14 cellular contexts compared by ENCODE assay signal in the genomic region with DNA sequence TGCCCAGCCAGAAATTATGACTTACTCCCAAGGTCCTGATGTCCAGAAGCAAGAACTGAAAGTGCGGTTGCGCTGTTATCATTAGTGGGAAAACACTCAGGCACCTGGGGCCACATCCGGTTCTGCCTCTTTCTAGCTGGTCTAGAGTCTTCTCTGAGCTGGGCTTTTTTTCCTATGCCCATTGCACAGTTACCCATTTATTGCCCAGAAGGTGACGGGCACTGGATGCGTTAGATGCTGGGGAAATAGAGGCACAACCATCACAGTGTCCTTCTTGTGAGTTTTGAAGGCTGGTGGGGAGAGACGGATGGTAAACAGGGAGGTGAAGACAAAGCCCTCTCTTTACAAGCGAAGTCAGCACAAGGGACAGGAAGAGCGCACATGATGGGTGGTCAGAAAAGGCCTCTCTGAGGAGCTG. TPM values are rescaled to one million over a fixed set of nuclear protein-coding genes. Genes with fewer than 3 reads are reported as not detected.
DNase-seq lines count a peak whose midpoint lies in the region; ATAC-seq, FAIRE-seq and TF ChIP-seq lines count a peak whose summit lies in the region.
"Had no signal": no experiment of that assay in that cellular context is flagged by ENCODE, and none has a peak within 500 bp of the region (broad histone marks: within the 10 kb centered on the region; RNA-seq: fewer than 3 reads in every experiment).

No MANE protein-coding gene starts in this region.

- H3K9me3 ChIP-seq in right lobe of liver, result no peaks in the 10 kb centered on the region

- H3K4me3 ChIP-seq in NB4 (ENCODE audit: low read depth, low read length) (no peak overlapping the region), right lobe of liver (no peak overlapping the region)

- H3K9me3 Mint-ChIP-seq in natural killer cell treated with Interleukin-12 subunit alpha and Interleukin-12 subunit beta and Interleukin-15 and Interleukin-18, amount 100 ng/mL, for 72 hours, result no peaks in the 10 kb centered on the region

- intact Hi-C loops in right lobe of liver (cut with DNase I), result no loop called here

- H3K27ac ChIP-seq in foreskin keratinocyte, result no peak overlapping the region
- no peak overlapping the region for H3K27ac ChIP-seq in right lobe of liver
- H3K27ac ChIP-seq: C4-2B, VCaP had no signal

- H3K36me3 ChIP-seq in right lobe of liver, result no peaks in the 10 kb centered on the region

- DNase-seq in GM12891 (ENCODE audit: insufficient read length, low spot score) (no peak), NB4 (ENCODE audit: low read depth) (peak; percentile 6), foreskin keratinocyte (no peak), right lobe of liver (no peak), HuH-7.5 (ENCODE audit: low spot score) (no peak)
- no peak for DNase-seq in natural killer cell treated with Interleukin-12 subunit alpha and Interleukin-12 subunit beta and Interleukin-15 and Interleukin-18, amount 100 ng/mL, for 72 hours (ENCODE audit: low spot score)
- DNase-seq: EL; NCI-H2107; stimulated activated CD4-positive, alpha-beta T cell treated with anti-CD3 and anti-CD28 coated beads, Interleukin-4, amount 100 ng/mL, for 4 hours; stimulated activated naive CD8-positive, alpha-beta T cell treated with anti-CD3 and anti-CD28 coated beads, Interleukin-15, Interleukin-2, amounts not matched to agents 100 U/mL and 50 U/mL, for 24 hours had no signal

- ATAC-seq in GM21529 (IDR thresholded peaks at IDR 0.05; ENCODE audit: unreplicated experiment), result peak; percentile 20
- ATAC-seq in natural killer cell treated with Interleukin-12 subunit alpha and Interleukin-12 subunit beta and Interleukin-15 and Interleukin-18, amount 100 ng/mL, for 72 hours, result no peak
- ATAC-seq in foreskin keratinocyte, result no peak
- no peak for ATAC-seq in right lobe of liver
- ATAC-seq: SK-N-SH treated with all-trans-retinoic acid at 6 μM for 48 hours; stimulated activated naive CD8-positive, alpha-beta T cell treated with anti-CD3 and anti-CD28 coated beads, Interleukin-15, Interleukin-2, amounts not matched to agents 100 U/mL and 50 U/mL, for 24 hours had no signal

- peak overlapping the region; percentile 82 for H3K4me3 Mint-ChIP-seq in natural killer cell treated with Interleukin-12 subunit alpha and Interleukin-12 subunit beta and Interleukin-15 and Interleukin-18, amount 100 ng/mL, for 72 hours

- peak overlapping the region; percentile 86 to 93 for H3K27ac Mint-ChIP-seq in natural killer cell treated with Interleukin-12 subunit alpha and Interleukin-12 subunit beta and Interleukin-15 and Interleukin-18, amount 100 ng/mL, for 72 hours

- no peak; the same call in 1 of the 2 replicates for TF ChIP-seq POLR2A in GM12891 (IDR thresholded peaks at IDR 0.05; ENCODE audit: low read depth, low read length)
- no peak for TF ChIP-seq POLR2A in NB4 (IDR thresholded peaks at IDR 0.05; ENCODE audit: extremely low read depth, insufficient read length)
- TF ChIP-seq POLR2A in right lobe of liver (IDR thresholded peaks at IDR 0.05), result no peak

- H3K4me1 Mint-ChIP-seq in natural killer cell treated with Interleukin-12 subunit alpha and Interleukin-12 subunit beta and Interleukin-15 and Interleukin-18, amount 100 ng/mL, for 72 hours (ENCODE audit: low read depth in 2 of 2), result peaks cover 66 to 70% of the 10 kb centered on the region in 2 donors

- no peak for TF ChIP-seq CTCF in NB4 (IDR thresholded peaks at IDR 0.05; ENCODE audit: low read depth, low read length)
- TF ChIP-seq CTCF in foreskin keratinocyte (conservative IDR thresholded peaks at IDR 0.05), result no peak
- no peak for TF ChIP-seq CTCF in right lobe of liver (IDR thresholded peaks at IDR 0.05)

- peak; percentile 80 for FAIRE-seq in GM12891 (lab: Jason Lieb, UNC)

- H3K27me3 Mint-ChIP-seq in natural killer cell treated with Interleukin-12 subunit alpha and Interleukin-12 subunit beta and Interleukin-15 and Interleukin-18, amount 100 ng/mL, for 72 hours, result no peaks in the 10 kb centered on the region

- peaks cover 15% of the 10 kb centered on the region for H3K27me3 ChIP-seq in foreskin keratinocyte
- no peaks in the 10 kb centered on the region for H3K27me3 ChIP-seq in right lobe of liver

- no peaks in the 10 kb centered on the region for H3K4me1 ChIP-seq in foreskin keratinocyte
- no peaks in the 10 kb centered on the region for H3K4me1 ChIP-seq in right lobe of liver

- 58% methylated on average over 7 of the region's 8 CpGs for WGBS in right lobe of liver (ENCODE audit: insufficient coverage, low coverage, low lambda C conversion rate, missing lambda C conversion rate)

- H3K36me3 Mint-ChIP-seq in natural killer cell treated with Interleukin-12 subunit alpha and Interleukin-12 subunit beta and Interleukin-15 and Interleukin-18, amount 100 ng/mL, for 72 hours, result peaks cover 10% of the 10 kb centered on the region

TF ChIP-seq in GM12891, 5 proteins besides CTCF, POLR2A, EP300 and RAD21:
- TF ChIP-seq SPI1 (IDR thresholded peaks at IDR 0.05; ENCODE audit: low read depth, low read length) (peak; percentile 79), POLR2AphosphoS5 (IDR thresholded peaks at IDR 0.05; ENCODE audit: low read depth, low read length) (no peak; the same call in 1 of the 2 replicates)

RNA-seq across cellular contexts. Expression of gene PLCG2, which starts 37.7 kb away (rescaled TPM):
- polyA plus RNA-seq in GM12891 (2012; ENCODE audit: low read depth, missing spikeins), result 139 TPM
- 100 to 1,000 TPM in 1 of 2 donors, 10 to 100 TPM in 1; 73.4 to 101 TPM for total RNA-seq in natural killer cell treated with Interleukin-12 subunit alpha and Interleukin-12 subunit beta and Interleukin-15 and Interleukin-18, amount 100 ng/mL, for 72 hours
- 1.8 and 2.2 TPM in 2 replicates for total RNA-seq in foreskin keratinocyte
- 0.72 and 0.87 TPM in 2 replicates for polyA plus RNA-seq in foreskin keratinocyte
- total RNA-seq in right lobe of liver, result 10 to 100 TPM; 11.1 to 23.1 (median 17.7) TPM
